Comparison of ENCODE assay signal across 8 cellular contexts in genomic region chr14:68816183-68816942, GRCh38. TPM values are rescaled to one million over a fixed set of nuclear protein-coding genes. Genes with fewer than 3 reads are reported as not detected.
A peak's percentile ranks its signal among the peaks of the same experiment; 100 is the strongest.
DNase-seq lines count a peak whose midpoint lies in the region; FAIRE-seq and TF ChIP-seq lines count a peak whose summit lies in the region.

No MANE protein-coding gene starts in this region.

- H3K9me3 ChIP-seq in HAP-1 (no peaks in the 10 kb centered on the region), MM.1S (replicated peaks; ENCODE audit: insufficient read depth, low read length) (no peaks in the 10 kb centered on the region), osteoblast (ENCODE audit: low read depth, low read length) (no peaks in the 10 kb centered on the region), testis (no peaks in the 10 kb centered on the region)

- peak overlapping the region; percentile 78 for H3K9ac ChIP-seq in MM.1S (ENCODE audit: low read length)

- H3K36me3 ChIP-seq in HAP-1 (replicated peaks), result no peaks in the 10 kb centered on the region
- no peaks in the 10 kb centered on the region for H3K36me3 ChIP-seq in MM.1S (replicated peaks; ENCODE audit: insufficient read depth, low read length)
- no peaks in the 10 kb centered on the region for H3K36me3 ChIP-seq in osteoblast (ENCODE audit: insufficient read depth, low read length)
- no peaks in the 10 kb centered on the region for H3K36me3 ChIP-seq in testis (ENCODE audit: low read depth, missing control alignments)

- no peaks in the 10 kb centered on the region for H3F3A ChIP-seq in MM.1S (ENCODE audit: insufficient read depth, low read length)

- no peak for TF ChIP-seq POLR2A in testis (IDR thresholded peaks at IDR 0.05)

- peak overlapping the region; percentile 68; the same call in 1 of the 2 replicates for H3K27ac ChIP-seq in MM.1S (ENCODE audit: low read length)
- H3K27ac ChIP-seq in osteoblast (ENCODE audit: low read depth, low read length), result peak overlapping the region; percentile 88
- H3K27ac ChIP-seq in testis, result peak overlapping the region; percentile 95

- H3K79me2 ChIP-seq in MM.1S (ENCODE audit: low read length) (no peaks in the 10 kb centered on the region), osteoblast (ENCODE audit: insufficient read depth, low read length) (peaks cover 19% of the 10 kb centered on the region)

- H3K27me3 ChIP-seq in HAP-1 (ENCODE audit: low read depth) (no peaks in the 10 kb centered on the region), MM.1S (replicated peaks; ENCODE audit: insufficient read depth, low read length) (no peaks in the 10 kb centered on the region), osteoblast (ENCODE audit: insufficient read depth, low read length) (no peaks in the 10 kb centered on the region), testis (no peaks in the 10 kb centered on the region)

- in situ Hi-C loops in HAP-1 (cut with MboI; ENCODE audit: low sequenced_read_pairs), result loop anchor here (5.0 to 10.0 kb wide), 2 partner anchors 572 to 884 kb away; no protein-coding TSS in a partner anchor
- in situ Hi-C loops in SK-MEL-5 (cut with HindIII; ENCODE audit: low pct_unique_long_range_greater_than_20kb, low sequenced_read_pairs), result no loop called here

- H4K20me1 ChIP-seq in MM.1S (ENCODE audit: insufficient read depth, low read length) (no peaks in the 10 kb centered on the region), osteoblast (ENCODE audit: insufficient read depth, low read length) (no peaks in the 10 kb centered on the region)

- H3K4me1 ChIP-seq in HAP-1, result peaks cover 23% of the 10 kb centered on the region
- peaks cover 8% of the 10 kb centered on the region for H3K4me1 ChIP-seq in MM.1S (ENCODE audit: low read length)
- peaks cover 26% of the 10 kb centered on the region for H3K4me1 ChIP-seq in osteoblast (ENCODE audit: insufficient read depth, low read length)
- peaks cover 36% of the 10 kb centered on the region for H3K4me1 ChIP-seq in testis

- H3K4me3 ChIP-seq in HAP-1 (peak overlapping the region; percentile 34), MM.1S (ENCODE audit: low read length) (peak overlapping the region; percentile 60), osteoblast (ENCODE audit: insufficient read depth, low read length) (peak overlapping the region; percentile 72), testis (peak overlapping the region; percentile 65)

- DNase-seq in HAP-1 (ENCODE audit: low spot score in 2 of 2) (peak; percentile 83 to 93), MM.1S (peak; percentile 76), SK-MEL-5 (ENCODE audit: low read depth, low spot score) (peak; percentile 83), globus pallidus (ENCODE audit: low spot score) (peak; percentile 85), osteoblast (ENCODE audit: insufficient read length, low spot score, missing footprints) (peak; percentile 100), testis (peak; percentile 91)
- peak; percentile 89 for DNase-seq in activated naive CD4-positive, alpha-beta T cell treated with anti-CD3 and anti-CD28 coated beads, Interleukin-2, amount 50 U/mL, for 16 hours

- peak overlapping the region; percentile 54 for H3K4me2 ChIP-seq in MM.1S (ENCODE audit: low read depth, low read length)
- H3K4me2 ChIP-seq in osteoblast (ENCODE audit: insufficient read depth, low read length), result peak overlapping the region; percentile 79

- no peaks in the 10 kb centered on the region for H3K9me2 ChIP-seq in MM.1S (replicated peaks; ENCODE audit: insufficient read depth, low read length)

- WGBS in testis, 2 donors, result 1% methylated on average over 43 of the region's 82 CpGs; no CpG with 5 or more reads in 1 of the 2 donors

- TF ChIP-seq CTCF in MM.1S (IDR thresholded peaks at IDR 0.05; ENCODE audit: low read length), result peak; percentile 66
- TF ChIP-seq CTCF in osteoblast (IDR thresholded peaks at IDR 0.05; ENCODE audit: extremely low read depth, low read depth, low read length), result peak; percentile 89
- TF ChIP-seq CTCF in testis (IDR thresholded peaks at IDR 0.05), result peak; percentile 96 to 98 (median 98)

- FAIRE-seq in G401.6 (lab: Jason Lieb, UNC), result peak; percentile 30

- intact Hi-C loops in testis (cut with DNase I; ENCODE audit: low total_unique reads), result loop anchor here (10.0 kb wide), 1 partner anchor 572 kb away; no protein-coding TSS in a partner anchor

- H2AFZ ChIP-seq in MM.1S (ENCODE audit: low read length) (peak overlapping the region; percentile 48; the same call in 1 of the 2 replicates), osteoblast (ENCODE audit: low read length) (peak overlapping the region; percentile 82)

RNA-seq across cellular contexts. Expression of gene ZFP36L1, which starts 23.5 kb away (rescaled TPM):
- 7.8 and 9.0 TPM in 2 replicates for total RNA-seq in SK-MEL-5 (2014; rRNA removed; shearing (Covaris generic))
- 88.4 and 118 TPM in 2 replicates for polyA plus RNA-seq in SK-MEL-5 (2015; cell fraction: cytosol; rRNA removed)
- polyA plus RNA-seq in SK-MEL-5 (2015; cell fraction: nucleus; rRNA removed), result 53.5 and 118 TPM in 2 replicates
- total RNA-seq in osteoblast (46.7 and 47.1 TPM in 2 replicates), testis (100 to 1,000 TPM; 176 to 301 TPM)
- polyA plus RNA-seq in testis (ENCODE audit: insufficient read depth, low read depth, low replicate concordance), result 120 TPM

Comparison
In these comparisons a context has a peak if more than half of its experiments do, and no peak if none do; other contexts are left out.
1. Peak in every context shown above with its lines: DNase-seq, H3K4me3 ChIP-seq and H3K27ac ChIP-seq.